In genomic region chr6:116410945-116411623, GRCh38 we compare ENCODE assay signal across 9 cellular contexts. TPM values are rescaled to one million over a fixed set of nuclear protein-coding genes. Genes with fewer than 3 reads are reported as not detected.
A peak's percentile ranks its signal among the peaks of the same experiment; 100 is the strongest.
DNase-seq lines count a peak whose midpoint lies in the region; ATAC-seq and TF ChIP-seq lines count a peak whose summit lies in the region.
"Had no signal": no experiment of that assay in that cellular context is flagged by ENCODE, and none has a peak within 500 bp of the region (broad histone marks: within the 10 kb centered on the region; RNA-seq: fewer than 3 reads in every experiment).

No MANE protein-coding gene starts in this region.

- no peaks in the 10 kb centered on the region for H3K9me2 ChIP-seq in GM23338 (ENCODE audit: insufficient read depth)

- H2AFZ ChIP-seq in smooth muscle cell (ENCODE audit: low read depth) (no peak overlapping the region), GM23338 (no peak overlapping the region), H9 (ENCODE audit: low read length) (no peak overlapping the region)

- no peak for TF ChIP-seq CTCF in WTC11 (IDR thresholded peaks at IDR 0.05)
- no peak for TF ChIP-seq CTCF in smooth muscle cell (IDR thresholded peaks at IDR 0.05; ENCODE audit: borderline replicate concordance, insufficient read depth, poor library complexity, severe bottlenecking)
- TF ChIP-seq CTCF in GM23338 (conservative IDR thresholded peaks at IDR 0.05; ENCODE audit: low read depth in 2 of 2) = no peak
- TF ChIP-seq CTCF in H9 (conservative IDR thresholded peaks at IDR 0.05) = no peak

- POLR2A ChIA-PET in WTC11 (lab: Charles Lee) = no interaction called here

- H3K18ac ChIP-seq in H9 (ENCODE audit: insufficient read length, low read depth, low read length) = no peak overlapping the region

- H3K9ac ChIP-seq in smooth muscle cell (ENCODE audit: low read depth) (no peak overlapping the region), H9 (ENCODE audit: extremely low read depth, insufficient read length, low read length) (no peak overlapping the region)

- ATAC-seq in WTC11 (no peak), left cardiac atrium (peak; percentile 79 to 86), GM23338 (no peak)

- H3F3A ChIP-seq in smooth muscle cell (ENCODE audit: low read depth) (peaks cover 11% of the 10 kb centered on the region), GM23338 (replicated peaks; ENCODE audit: low read depth) (no peaks in the 10 kb centered on the region)

- H3K27ac Mint-ChIP-seq in WTC11 = peak overlapping the region; percentile 70
- H3K27ac Mint-ChIP-seq in GM23338 = no peak overlapping the region
- no peak overlapping the region for H3K27ac Mint-ChIP-seq in H9

- H3K9me3 ChIP-seq in smooth muscle cell (replicated peaks; ENCODE audit: low read depth) (no peaks in the 10 kb centered on the region), H9 (ENCODE audit: control insufficient read depth, low read depth, low read length) (no peaks in the 10 kb centered on the region)

- no peak overlapping the region for H2BK15ac ChIP-seq in H9 (ENCODE audit: low read depth, low read length)

- H3K4me3 Mint-ChIP-seq in WTC11 = no peak overlapping the region
- H3K4me3 Mint-ChIP-seq in GM23338 = no peak overlapping the region
- no peak overlapping the region for H3K4me3 Mint-ChIP-seq in H9

- peak; percentile 72 for DNase-seq in HCEC 1CT
- DNase-seq in WTC11 (ENCODE audit: low spot score) = no peak
- no peak for DNase-seq in left cardiac atrium
- no peak for DNase-seq in smooth muscle cell (lab: John Stamatoyannopoulos, UW; ENCODE audit: unreplicated experiment)
- no peak for DNase-seq in stimulated activated CD4-positive, alpha-beta T cell treated with anti-CD3 and anti-CD28 coated beads, Interleukin-4, amount 100 ng/mL, for 4 hours
- no peak for DNase-seq in GM23338 (ENCODE audit: low spot score)
- DNase-seq in H9 = no peak
- DNase-seq: activated CD8-positive, alpha-beta memory T cell treated with anti-CD3 and anti-CD28 coated beads, Interleukin-2, amount 50 U/mL, for 4 hours; effector CD4-positive, alpha-beta T cell had no signal

- H2BK120ac ChIP-seq in H9 (ENCODE audit: low read depth, low read length, poor library complexity, severe bottlenecking) = no peak overlapping the region

- H3K4ac ChIP-seq in H9 (ENCODE audit: low read depth, low read length) = no peak overlapping the region

- no peaks in the 10 kb centered on the region for H3K9me3 Mint-ChIP-seq in WTC11
- no peaks in the 10 kb centered on the region; the same call in 2 of the 3 replicates for H3K9me3 Mint-ChIP-seq in GM23338
- H3K9me3 Mint-ChIP-seq in H9 = no peaks in the 10 kb centered on the region

- peaks cover 86% of the 10 kb centered on the region for H3K79me2 ChIP-seq in smooth muscle cell (ENCODE audit: low read depth)
- peaks cover 69% of the 10 kb centered on the region for H3K79me2 ChIP-seq in GM23338 (replicated peaks; ENCODE audit: insufficient read depth)
- peaks cover 7% of the 10 kb centered on the region; the same call in 1 of the 2 replicates for H3K79me2 ChIP-seq in H9 (ENCODE audit: insufficient read depth, low read length)

- H4K20me1 ChIP-seq in smooth muscle cell (ENCODE audit: low read depth) = peaks cover 88% of the 10 kb centered on the region
- H4K20me1 ChIP-seq in GM23338 (replicated peaks; ENCODE audit: insufficient read depth) = no peaks in the 10 kb centered on the region
- peaks cover 2% of the 10 kb centered on the region for H4K20me1 ChIP-seq in H9 (ENCODE audit: control insufficient read depth, insufficient read depth, insufficient read length)

- no peaks in the 10 kb centered on the region for H3K27me3 Mint-ChIP-seq in WTC11 (ENCODE audit: low read depth)
- peaks cover 5% of the 10 kb centered on the region for H3K27me3 Mint-ChIP-seq in GM23338 (ENCODE audit: insufficient read depth, low read depth, poor library complexity)
- H3K27me3 Mint-ChIP-seq in H9 (ENCODE audit: low read depth) = no peaks in the 10 kb centered on the region

- H2BK12ac ChIP-seq in H9 (ENCODE audit: insufficient read length, low read depth, low read length) = no peak overlapping the region

- H3K36me3 ChIP-seq in smooth muscle cell (ENCODE audit: low read depth) = peaks cover 7% of the 10 kb centered on the region
- no peaks in the 10 kb centered on the region for H3K36me3 ChIP-seq in GM23338 (ENCODE audit: insufficient read depth)

- H3K27me3 ChIP-seq in smooth muscle cell (ENCODE audit: low read depth) (no peaks in the 10 kb centered on the region), GM23338 (ENCODE audit: insufficient read depth) (no peaks in the 10 kb centered on the region), H9 (ENCODE audit: insufficient read depth, low read length) (no peaks in the 10 kb centered on the region)

- WGBS in smooth muscle cell (ENCODE audit: low lambda C conversion rate) = 46% methylated on average over 5 of the region's 5 CpGs
- no CpG with 5 or more reads among the region's 5 CpGs for WGBS in H9 (ENCODE audit: extremely low coverage, insufficient read length, low lambda C conversion rate)

- no peak overlapping the region for H4K8ac ChIP-seq in H9 (replicated peaks; ENCODE audit: insufficient read length, low read depth, low read length)

- peaks cover 55% of the 10 kb centered on the region for H3K4me1 Mint-ChIP-seq in WTC11
- peaks cover 38% of the 10 kb centered on the region for H3K4me1 Mint-ChIP-seq in GM23338
- H3K4me1 Mint-ChIP-seq in H9 = peaks cover 23 to 31% of the 10 kb centered on the region in 2 experiments

- intact Hi-C loops in left cardiac atrium (cut with DNase I) = no loop called here

- H3K4me1 ChIP-seq in smooth muscle cell (ENCODE audit: low read depth) = peaks cover 33% of the 10 kb centered on the region
- peaks cover 20% of the 10 kb centered on the region for H3K4me1 ChIP-seq in GM23338 (ENCODE audit: insufficient read depth)
- peaks cover 3% of the 10 kb centered on the region; the same call in 1 of the 2 replicates for H3K4me1 ChIP-seq in H9 (ENCODE audit: insufficient read depth, low read length)

- H3K14ac ChIP-seq in H9 (ENCODE audit: insufficient read depth, low read length) = no peak overlapping the region

- no peak overlapping the region for H4K5ac ChIP-seq in H9 (ENCODE audit: insufficient read length, low read depth, low read length)

- H2BK20ac ChIP-seq in H9 (ENCODE audit: low read depth, low read length, poor library complexity, severe bottlenecking) = no peak overlapping the region

- H3K4me2 ChIP-seq in smooth muscle cell = peak overlapping the region; percentile 66
- no peak overlapping the region for H3K4me2 ChIP-seq in GM23338
- H3K4me2 ChIP-seq in H9 (ENCODE audit: insufficient read depth, insufficient read length, low read length) = no peak overlapping the region

- no peak overlapping the region for H2BK5ac ChIP-seq in H9 (ENCODE audit: insufficient read length, low read length)

- H3K4me3 ChIP-seq in smooth muscle cell = no peak overlapping the region
- no peak overlapping the region for H3K4me3 ChIP-seq in GM23338

- H3K23ac ChIP-seq in H9 (ENCODE audit: insufficient read length, low read depth, low read length) = no peak overlapping the region

- peak overlapping the region; percentile 36 for H3K27ac ChIP-seq in smooth muscle cell (ENCODE audit: low read depth)
- no peak overlapping the region; the same call in 1 of the 2 replicates for H3K27ac ChIP-seq in GM23338 (ENCODE audit: low read depth)
- no peak overlapping the region for H3K27ac ChIP-seq in H9 (ENCODE audit: insufficient read length, low read depth, low read length)

- H3T11ph ChIP-seq in H9 (ENCODE audit: low read length) = no peak overlapping the region

- H3K56ac ChIP-seq in H9 (ENCODE audit: insufficient read length, low read depth, low read length) = no peak overlapping the region

- H3K23me2 ChIP-seq in H9 (ENCODE audit: insufficient read length, low read depth, low read length, poor library complexity, severe bottlenecking) = no peaks in the 10 kb centered on the region

- H4K91ac ChIP-seq in H9 (ENCODE audit: insufficient read length, low read depth, low read length) = no peak overlapping the region

- CTCF ChIA-PET in WTC11 (lab: Charles Lee) = interaction anchor here (0.6 to 1.9 kb wide), 5 partner anchors 18 to 143 kb away, joined by 3 to 5 read pairs (median 4); no protein-coding TSS in a partner anchor

- H2AK5ac ChIP-seq in H9 (ENCODE audit: insufficient read length, low read length) = no peak overlapping the region

- H3K36me3 Mint-ChIP-seq in WTC11 = peaks cover 13% of the 10 kb centered on the region
- peaks cover 12% of the 10 kb centered on the region; the same call in 2 of the 3 replicates for H3K36me3 Mint-ChIP-seq in GM23338 (ENCODE audit: low read depth)
- peaks cover 2 to 11% (median 10%) of the 10 kb centered on the region in 3 experiments; a peak in 5 of 7 replicates for H3K36me3 Mint-ChIP-seq in H9 (ENCODE audit: insufficient read depth in 1 of 3, low read depth in 3 of 3)

- H3K79me1 ChIP-seq in H9 (ENCODE audit: insufficient read depth, low read depth, low read length, poor library complexity, severe bottlenecking) = peaks cover 3% of the 10 kb centered on the region

TF ChIP-seq in WTC11, 78 proteins besides CTCF, POLR2A, EP300 and RAD21 (continues in another document):
- TF ChIP-seq HMGA2 (CRISPR knock-in tag; IDR thresholded peaks at IDR 0.05) (no peak), TP53 (CRISPR knock-in tag; IDR thresholded peaks at IDR 0.05) (no peak), ZNF396 (CRISPR knock-in tag; IDR thresholded peaks at IDR 0.05; ENCODE audit: borderline replicate concordance) (no peak)

TF ChIP-seq in GM23338, 12 proteins besides CTCF, POLR2A, EP300 and RAD21 (continues in another document):
- no peak for TF ChIP-seq JUNB (IDR thresholded peaks at IDR 0.05; ENCODE audit: unreplicated experiment)

RNA-seq across cellular contexts. Expression of gene DSE, which starts 40.3 kb away (rescaled TPM):
- total RNA-seq in WTC11 (2021) (66.3 to 78.3 TPM (median 71.2 TPM) in 3 replicates), left cardiac atrium (10 to 100 TPM; 30.3 to 34.4 TPM), smooth muscle cell (76.2 and 93.1 TPM in 2 replicates), H9 (2021) (41.5 and 45.6 TPM in 2 replicates)
- polyA plus RNA-seq in smooth muscle cell (35.0 and 38.6 TPM in 2 replicates), GM23338 (2016; fragmentation: Nextera tagmentation; extraction: Ambion mirVana) (16.8 and 18.8 TPM in 2 replicates)
- 41.5 and 45.2 TPM in 2 replicates for total RNA-seq in GM23338 (2014; rRNA removed; shearing (Covaris generic))

RNA-seq across cellular contexts. Expression of gene CALHM6, which starts 50.1 kb away (rescaled TPM):
- total RNA-seq in WTC11 (2021) = 0.21 to 1.4 TPM (median 0.44 TPM) in 3 replicates
- total RNA-seq in left cardiac atrium = 1 to 10 TPM; 2.3 to 3.9 TPM
- total RNA-seq in smooth muscle cell = 5.1 and 12.1 TPM in 2 replicates
- 3.4 and 4.6 TPM in 2 replicates for polyA plus RNA-seq in smooth muscle cell
- 0.27 and 1.6 TPM in 2 replicates for total RNA-seq in GM23338 (2014; rRNA removed; shearing (Covaris generic))
- 1.2 and 2.6 TPM in 2 replicates for polyA plus RNA-seq in GM23338 (2016; fragmentation: Nextera tagmentation; extraction: Ambion mirVana)
- 0.44 and 0.68 TPM in 2 replicates for total RNA-seq in H9 (2021)

Comparison
In these comparisons a context has a peak if more than half of its experiments do, and no peak if none do; other contexts are left out.
1. ATAC-seq: peak in left cardiac atrium (2 of 2); none in WTC11 (single experiment) and GM23338 (single experiment).